In the genomic region with DNA sequence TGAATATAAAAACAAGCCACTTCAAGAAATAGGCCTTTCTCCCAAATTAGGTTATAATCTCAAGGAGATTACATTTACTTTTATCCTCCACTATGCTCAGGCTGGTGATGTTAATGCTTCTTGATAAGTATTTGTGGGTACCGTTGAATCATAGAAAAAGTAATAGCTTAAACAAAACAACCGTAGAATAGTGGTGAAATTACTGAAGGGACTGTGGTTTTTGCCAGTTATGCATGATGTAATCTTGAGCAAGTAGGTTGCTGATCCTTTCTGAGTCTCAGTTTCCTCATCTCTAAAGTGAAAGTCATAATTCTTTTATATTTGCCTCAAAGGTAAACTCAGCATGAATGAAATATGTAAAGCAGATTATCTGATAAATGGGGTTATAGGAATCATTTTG, we compare ENCODE assay signal across 15 cellular contexts.
DNase-seq lines count a peak whose midpoint lies in the region; ATAC-seq, FAIRE-seq and TF ChIP-seq lines count a peak whose summit lies in the region.
"Had no signal": no experiment of that assay in that cellular context is flagged by ENCODE, and none has a peak within 500 bp of the region (broad histone marks: within the 10 kb centered on the region; RNA-seq: fewer than 3 reads in every experiment).

No MANE protein-coding gene starts in this region.

- H3K79me2 ChIP-seq in PC-3 (ENCODE audit: low read length), result no peaks in the 10 kb centered on the region

- H2AFZ ChIP-seq in PC-3 (ENCODE audit: low read length), result no peak overlapping the region

- no peaks in the 10 kb centered on the region for H3K9me3 ChIP-seq in PC-3 (ENCODE audit: low read length)
- H3K9me3 ChIP-seq: prostate gland had no signal

- H3K27me3 ChIP-seq in PC-3 (ENCODE audit: low read length) (no peaks in the 10 kb centered on the region), bronchial epithelial cell (ENCODE audit: control insufficient read depth, insufficient read depth, low read length) (no peaks in the 10 kb centered on the region)

- no peaks in the 10 kb centered on the region for H3K36me3 ChIP-seq in PC-3 (ENCODE audit: low read depth, low read length)
- no peaks in the 10 kb centered on the region for H3K36me3 ChIP-seq in bronchial epithelial cell (ENCODE audit: control insufficient read depth, insufficient read depth, low read length)
- H3K36me3 ChIP-seq: prostate gland had no signal

- FAIRE-seq in bronchial epithelial cell (lab: Jason Lieb, UNC), result no peak

- intact Hi-C loops in PC-3 (cut with micrococcal nuclease), result loop anchor here (1.0 to 10.0 kb wide), 10 partner anchors 121 to 681 kb away; no protein-coding TSS in a partner anchor

- peaks cover 65% of the 10 kb centered on the region for H3K4me1 ChIP-seq in PC-3 (ENCODE audit: insufficient read depth, low read length)
- H3K4me1 ChIP-seq: prostate gland had no signal

- POLR2A ChIA-PET in PC-3 (lab: Charles Lee; ENCODE audit: unreplicated experiment), result interaction anchor here (0.7 kb wide), 1 partner anchor 41 kb away, joined by 5 read pairs; no protein-coding TSS in a partner anchor

- peaks cover 16% of the 10 kb centered on the region for H3F3A ChIP-seq in PC-3 (ENCODE audit: low read length, unreplicated experiment)

- H3K4me3 ChIP-seq in PC-3 (ENCODE audit: low read length) (peak overlapping the region; percentile 31), bronchial epithelial cell (ENCODE audit: low read depth, low read length) (no peak overlapping the region)
- H3K4me3 ChIP-seq: prostate gland had no signal

- TF ChIP-seq CTCF in PC-3 (conservative IDR thresholded peaks at IDR 0.05; ENCODE audit: low read depth, low read length), result no peak
- TF ChIP-seq CTCF in bronchial epithelial cell (IDR thresholded peaks at IDR 0.05; ENCODE audit: insufficient read depth, low read length, severe bottlenecking), result no peak
- TF ChIP-seq CTCF in GM13976 (IDR thresholded peaks at IDR 0.05; ENCODE audit: borderline replicate concordance, control extremely low read depth, extremely low read depth, insufficient read depth, missing control alignments), result no peak

- no TSS peak for BruUV-seq in PC-3 (replicated peaks; lab: Mats Ljungman, UMichigan)

- peak overlapping the region; percentile 87 for H3K27ac ChIP-seq in PC-3 (ENCODE audit: low read length)
- H3K27ac ChIP-seq: prostate gland had no signal

- H3K9me2 ChIP-seq in PC-3 (replicated peaks; ENCODE audit: low read length), result no peaks in the 10 kb centered on the region

- H4K20me1 ChIP-seq in PC-3 (ENCODE audit: low read length), result no peaks in the 10 kb centered on the region

- DNase-seq in H4 (ENCODE audit: low spot score) (peak; percentile 77), PC-3 (peak; percentile 78), bronchial epithelial cell (ENCODE audit: low read depth) (peak; percentile 93), renal cortical epithelial cell (ENCODE audit: low read depth) (peak; percentile 90), SW 1271 (lab: John Stamatoyannopoulos, UW) (no peak), GM13976 (ENCODE audit: low spot score) (no peak)
- DNase-seq: activated CD8-positive, alpha-beta memory T cell treated with anti-CD3 and anti-CD28 coated beads for 24 hours; effector memory CD4-positive, alpha-beta T cell; H7; midbrain; NCI-H2029; stimulated activated naive B cell treated with anti-CD40 and anti-IgM and Interleukin-4, amounts not matched to agents 10 μg/mL and 1 μg/mL and 100 μg/mL, for 72 hours had no signal

- peak overlapping the region; percentile 41 for H3K9ac ChIP-seq in PC-3 (ENCODE audit: low read length)

- peak overlapping the region; percentile 67 for H3K4me2 ChIP-seq in PC-3 (ENCODE audit: low read length)

- in situ Hi-C loops in GM13976 (cut with MboI; ENCODE audit: low sequenced_read_pairs, unreplicated experiment), result no loop called here

- ATAC-seq in PC-3, result no peak
- ATAC-seq in HG02981 (IDR thresholded peaks at IDR 0.05; ENCODE audit: unreplicated experiment), result no peak
- ATAC-seq in GM19463 (IDR thresholded peaks at IDR 0.05; ENCODE audit: unreplicated experiment), result no peak
- ATAC-seq: stimulated activated naive B cell treated with anti-CD40 and anti-IgM and Interleukin-4, amounts not matched to agents 10 μg/mL and 1 μg/mL and 100 μg/mL, for 72 hours had no signal

- CTCF ChIA-PET in PC-3 (lab: Charles Lee), result interaction anchor here (0.6 to 0.9 kb wide), 2 partner anchors 97 to 411 kb away, joined by 3 to 4 read pairs; no protein-coding TSS in a partner anchor

Comparison
In these comparisons a context has a peak if more than half of its experiments do, and no peak if none do; other contexts are left out.
1. DNase-seq: peak in H4 (single experiment), PC-3 (single experiment), bronchial epithelial cell (single experiment) and renal cortical epithelial cell (single experiment); none in SW 1271 (0 of 2) and GM13976 (single experiment).